Comparison of ENCODE assay signal across 27 cellular contexts in the genomic region with DNA sequence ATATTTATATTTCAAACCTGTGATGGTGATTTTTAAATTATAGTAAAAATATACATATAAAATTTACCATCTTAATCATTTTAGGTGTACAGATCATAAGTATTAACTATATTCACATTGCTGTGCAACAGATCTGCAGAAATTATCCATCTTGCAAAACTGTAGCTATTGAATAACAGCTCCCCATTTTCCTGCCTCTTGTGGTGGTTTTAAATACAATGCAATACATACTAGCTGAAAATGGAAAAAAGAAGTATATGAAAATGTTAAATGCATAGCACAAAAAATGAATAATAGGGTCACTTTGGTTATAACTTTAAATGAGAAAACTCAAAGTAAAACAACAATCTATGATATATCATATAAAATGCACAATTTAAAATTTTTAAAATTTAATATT.
"Had no signal": no experiment of that assay in that cellular context is flagged by ENCODE, and none has a peak within 500 bp of the region (broad histone marks: within the 10 kb centered on the region; RNA-seq: fewer than 3 reads in every experiment).

No MANE protein-coding gene starts in this region.

- H3K9me3 ChIP-seq: esophagus muscularis mucosa, gastroesophageal sphincter, heart right ventricle had no signal

- H3K4me3 ChIP-seq: esophagus muscularis mucosa, gastroesophageal sphincter, heart right ventricle had no signal

- DNase-seq: activated B cell treated with CpG ODN at 0.5 μM for 24 hours; activated CD4-positive, alpha-beta T cell treated with anti-CD3 and anti-CD28 coated beads for 48 hours; activated CD4-positive, alpha-beta T cell treated with anti-CD3 and anti-CD28 coated beads, Interleukin-2, amount 50 U/mL, for 1 hour; activated CD4-positive, alpha-beta T cell treated with anti-CD3 and anti-CD28 coated beads, Interleukin-2, amount 50 U/mL, for 48 hours; activated CD8-positive, alpha-beta memory T cell treated with anti-CD3 and anti-CD28 coated beads for 24 hours; activated CD8-positive, alpha-beta T cell treated with anti-CD3 and anti-CD28 coated beads for 36 hours; activated effector memory CD4-positive, alpha-beta T cell treated with Interleukin-2 at 50 U/mL for 16 hours; activated gamma-delta T cell treated with Interleukin-2 at 50 U/mL for 16 hours; activated naive CD4-positive, alpha-beta T cell treated with anti-CD3 and anti-CD28 coated beads, Interleukin-2, amount 50 U/mL, for 16 hours; activated naive CD4-positive, alpha-beta T cell treated with Interleukin-2 at 50 U/mL for 16 hours; activated T-cell treated with anti-CD3 and anti-CD28 coated beads, Interleukin-2, amount 50 U/mL, for 4 hours; amniotic stem cell; anterior cingulate cortex; brain microvascular endothelial cell; effector memory CD4-positive, alpha-beta T cell; endodermal cell; erythroblast; foreskin keratinocyte; heart right ventricle; T-helper 1 cell; T-helper 17 cell; T1000; WERI-Rb-1 had no signal

- H3K27me3 ChIP-seq: foreskin keratinocyte had no signal

- FAIRE-seq: astrocyte, bronchial epithelial cell had no signal

- H3K27ac ChIP-seq: brain microvascular endothelial cell, esophagus muscularis mucosa, foreskin keratinocyte, gastroesophageal sphincter, heart right ventricle, WERI-Rb-1 had no signal

- H3K36me3 ChIP-seq: brain microvascular endothelial cell, esophagus muscularis mucosa, gastroesophageal sphincter, heart right ventricle, WERI-Rb-1 had no signal

- H3K4me1 ChIP-seq: gastroesophageal sphincter had no signal
